ENCODE assay signal across 18 cellular contexts in genomic region chr16:47778106-47778803, GRCh38.
"Had no signal": no experiment of that assay in that cellular context is flagged by ENCODE, and none has a peak within 500 bp of the region (broad histone marks: within the 10 kb centered on the region; RNA-seq: fewer than 3 reads in every experiment).

No MANE protein-coding gene starts in this region.

- H3K27ac ChIP-seq: esophagus muscularis mucosa, foreskin keratinocyte, hepatocyte, thyroid gland had no signal

- FAIRE-seq: islet of Langerhans had no signal

- H3K4me3 Mint-ChIP-seq: activated CD4-positive, alpha-beta T cell treated with anti-CD3 and anti-CD28 coated beads for 36 hours had no signal

- H3K4me2 ChIP-seq: hepatocyte had no signal

- H3K79me2 ChIP-seq: hepatocyte had no signal

- ATAC-seq: activated CD4-positive, alpha-beta T cell treated with anti-CD3 and anti-CD28 coated beads for 36 hours; lower lobe of right lung had no signal

- H3K27me3 ChIP-seq: esophagus muscularis mucosa, hepatocyte, thyroid gland had no signal

- H2AFZ ChIP-seq: hepatocyte had no signal

- H3K4me3 ChIP-seq: esophagus muscularis mucosa, hepatocyte, lower lobe of right lung, thyroid gland had no signal

- DNase-seq: activated CD4-positive, alpha-beta T cell treated with anti-CD3 and anti-CD28 coated beads for 36 hours; activated CD4-positive, alpha-beta T cell treated with anti-CD3 and anti-CD28 coated beads, Interleukin-2, amount 50 U/mL, for 48 hours; activated naive CD4-positive, alpha-beta T cell treated with anti-CD3 and anti-CD28 coated beads, Interleukin-2, amount 50 U/mL, for 16 hours; aorta; cortex of kidney; foreskin keratinocyte; lower lobe of right lung; occipital lobe; retina; stimulated activated CD4-positive, alpha-beta T cell treated with anti-CD3 and anti-CD28 coated beads, Interleukin-12 subunit alpha, Interleukin-12 subunit beta, amount 100 ng/mL, for 4 hours; stimulated activated CD4-positive, alpha-beta T cell treated with anti-CD3 and anti-CD28 coated beads, Interleukin-1b, Interleukin-23, amount 100 ng/mL, for 48 hours; stimulated activated naive CD4-positive, alpha-beta T cell treated with Interleukin-2 at 50 U/mL for 16 hours; SW 1271; T-helper 2 cell; thyroid gland had no signal

- H3K4me1 ChIP-seq: esophagus muscularis mucosa, foreskin keratinocyte, lower lobe of right lung, thyroid gland had no signal

- H3K9me3 ChIP-seq: esophagus muscularis mucosa, lower lobe of right lung, thyroid gland had no signal

- H3K36me3 ChIP-seq: esophagus muscularis mucosa, lower lobe of right lung, thyroid gland had no signal
